1 cellular context compared by ENCODE assay signal in the genomic region with DNA sequence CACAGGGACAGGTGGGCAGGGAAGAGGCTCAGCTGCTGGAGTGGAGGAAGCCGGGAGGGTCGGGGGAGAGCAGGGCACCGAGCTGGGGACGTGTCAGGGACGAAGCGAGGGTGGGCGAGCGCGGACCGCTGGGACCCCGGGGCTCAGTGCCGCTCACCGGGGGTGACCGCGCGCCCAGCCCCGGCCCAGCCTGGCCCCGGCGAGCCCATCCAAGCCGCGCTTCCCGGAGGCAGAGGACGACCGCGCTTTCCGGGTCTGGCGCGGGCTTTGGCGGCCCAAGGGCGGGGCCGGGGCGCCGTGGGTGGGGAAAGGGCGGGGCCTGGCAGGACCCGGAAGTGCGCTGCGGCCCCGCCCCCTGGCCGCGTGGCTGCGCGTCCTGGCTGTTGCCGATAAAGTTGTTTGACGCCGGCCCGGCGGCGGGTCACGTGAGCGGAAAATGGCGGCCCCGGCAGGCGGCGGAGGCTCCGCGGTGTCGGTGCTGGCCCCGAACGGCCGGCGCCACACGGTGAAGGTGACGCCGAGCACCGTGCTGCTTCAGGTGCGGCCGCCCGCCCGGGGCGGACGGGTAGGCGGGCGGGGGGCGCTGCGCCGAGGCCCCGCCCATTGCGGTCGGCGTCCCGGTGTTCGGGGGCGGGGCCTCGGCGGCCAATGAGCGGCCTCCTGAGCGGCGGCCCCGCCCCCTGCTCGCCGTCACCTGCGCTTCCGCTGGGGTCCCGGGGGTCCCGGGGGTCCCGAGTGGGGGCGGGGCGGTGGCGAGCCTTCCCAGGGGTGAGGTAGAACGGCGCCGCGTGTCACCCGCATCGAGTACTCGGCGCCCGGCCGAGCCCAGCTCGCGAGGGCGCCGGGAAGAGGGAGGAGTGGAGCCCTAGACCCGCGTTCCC.
TF ChIP-seq lines count a peak whose summit lies in the region.

A gene with protein sequence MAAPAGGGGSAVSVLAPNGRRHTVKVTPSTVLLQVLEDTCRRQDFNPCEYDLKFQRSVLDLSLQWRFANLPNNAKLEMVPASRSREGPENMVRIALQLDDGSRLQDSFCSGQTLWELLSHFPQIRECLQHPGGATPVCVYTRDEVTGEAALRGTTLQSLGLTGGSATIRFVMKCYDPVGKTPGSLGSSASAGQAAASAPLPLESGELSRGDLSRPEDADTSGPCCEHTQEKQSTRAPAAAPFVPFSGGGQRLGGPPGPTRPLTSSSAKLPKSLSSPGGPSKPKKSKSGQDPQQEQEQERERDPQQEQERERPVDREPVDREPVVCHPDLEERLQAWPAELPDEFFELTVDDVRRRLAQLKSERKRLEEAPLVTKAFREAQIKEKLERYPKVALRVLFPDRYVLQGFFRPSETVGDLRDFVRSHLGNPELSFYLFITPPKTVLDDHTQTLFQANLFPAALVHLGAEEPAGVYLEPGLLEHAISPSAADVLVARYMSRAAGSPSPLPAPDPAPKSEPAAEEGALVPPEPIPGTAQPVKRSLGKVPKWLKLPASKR (plus strand): TSS at position 419 of the 881 bp plus-strand sequence. CDS start 18 bp downstream, at position 437.

TF ChIP-seq in liver, 16 proteins besides CTCF, POLR2A, EP300 and RAD21 (continued from another document):
- TF ChIP-seq REST (IDR thresholded peaks at IDR 0.05) = no peak
